Comparison of ENCODE assay signal across 1 cellular context in the genomic region with DNA sequence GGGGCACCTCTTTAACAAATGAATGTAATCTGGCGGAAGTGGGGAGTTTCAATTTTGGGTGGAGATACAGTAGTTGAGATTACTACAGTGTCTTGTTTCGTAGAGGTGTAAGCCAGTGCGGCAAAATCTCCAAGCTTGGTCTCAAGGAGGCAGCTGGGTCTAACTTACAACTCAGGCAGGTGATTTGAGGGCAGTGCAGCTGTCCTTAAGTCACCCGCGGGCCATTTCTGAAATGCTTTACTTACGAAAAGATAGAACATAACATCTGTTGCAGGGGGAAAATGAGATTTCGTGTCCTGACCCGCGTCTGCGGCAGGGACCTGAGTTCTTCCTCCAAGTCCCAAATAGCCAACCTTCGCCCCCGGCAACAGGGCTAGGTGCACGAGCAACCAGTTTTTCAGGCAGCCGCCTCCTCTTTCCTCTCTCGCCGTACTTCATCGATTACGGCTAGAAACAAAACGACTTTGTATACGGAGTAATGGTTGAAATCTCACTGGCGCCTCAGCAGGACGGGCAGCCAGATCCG.
TF ChIP-seq lines count a peak whose summit lies in the region.

No MANE protein-coding gene starts in this region.

TF ChIP-seq in HepG2, 621 proteins besides CTCF, POLR2A, EP300 and RAD21 (continued from another document and continues in another):
- TF ChIP-seq, protein P1, sequence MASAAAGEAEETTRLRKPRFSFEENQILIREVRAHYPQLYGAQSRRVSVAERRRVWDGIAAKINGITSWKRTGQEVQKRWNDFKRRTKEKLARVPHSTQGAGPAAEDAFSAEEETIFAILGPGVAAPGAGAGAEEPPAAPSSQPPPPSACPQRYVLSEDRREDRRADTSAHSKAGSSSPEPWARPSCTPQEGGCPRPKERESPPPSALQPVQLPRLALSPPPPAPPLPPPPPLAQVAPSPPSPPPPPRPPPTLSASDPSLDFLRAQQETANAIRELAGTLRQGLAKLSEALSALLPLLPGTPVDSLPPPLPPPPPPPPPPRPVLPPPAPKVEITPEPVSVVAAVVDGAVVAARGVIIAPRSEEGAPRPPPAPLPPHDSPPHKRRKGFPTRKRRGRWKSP (CRISPR knock-in tag; IDR thresholded peaks at IDR 0.05) = 0 out of 2 replicates have a peak, but pooled peaks have one; percentile 67
- TF ChIP-seq SIX1 (CRISPR knock-in tag; IDR thresholded peaks at IDR 0.05; ENCODE audit: borderline replicate concordance) = no peak
- no peak for TF ChIP-seq HOXA7 (CRISPR knock-in tag; IDR thresholded peaks at IDR 0.05)
- TF ChIP-seq, protein P2, sequence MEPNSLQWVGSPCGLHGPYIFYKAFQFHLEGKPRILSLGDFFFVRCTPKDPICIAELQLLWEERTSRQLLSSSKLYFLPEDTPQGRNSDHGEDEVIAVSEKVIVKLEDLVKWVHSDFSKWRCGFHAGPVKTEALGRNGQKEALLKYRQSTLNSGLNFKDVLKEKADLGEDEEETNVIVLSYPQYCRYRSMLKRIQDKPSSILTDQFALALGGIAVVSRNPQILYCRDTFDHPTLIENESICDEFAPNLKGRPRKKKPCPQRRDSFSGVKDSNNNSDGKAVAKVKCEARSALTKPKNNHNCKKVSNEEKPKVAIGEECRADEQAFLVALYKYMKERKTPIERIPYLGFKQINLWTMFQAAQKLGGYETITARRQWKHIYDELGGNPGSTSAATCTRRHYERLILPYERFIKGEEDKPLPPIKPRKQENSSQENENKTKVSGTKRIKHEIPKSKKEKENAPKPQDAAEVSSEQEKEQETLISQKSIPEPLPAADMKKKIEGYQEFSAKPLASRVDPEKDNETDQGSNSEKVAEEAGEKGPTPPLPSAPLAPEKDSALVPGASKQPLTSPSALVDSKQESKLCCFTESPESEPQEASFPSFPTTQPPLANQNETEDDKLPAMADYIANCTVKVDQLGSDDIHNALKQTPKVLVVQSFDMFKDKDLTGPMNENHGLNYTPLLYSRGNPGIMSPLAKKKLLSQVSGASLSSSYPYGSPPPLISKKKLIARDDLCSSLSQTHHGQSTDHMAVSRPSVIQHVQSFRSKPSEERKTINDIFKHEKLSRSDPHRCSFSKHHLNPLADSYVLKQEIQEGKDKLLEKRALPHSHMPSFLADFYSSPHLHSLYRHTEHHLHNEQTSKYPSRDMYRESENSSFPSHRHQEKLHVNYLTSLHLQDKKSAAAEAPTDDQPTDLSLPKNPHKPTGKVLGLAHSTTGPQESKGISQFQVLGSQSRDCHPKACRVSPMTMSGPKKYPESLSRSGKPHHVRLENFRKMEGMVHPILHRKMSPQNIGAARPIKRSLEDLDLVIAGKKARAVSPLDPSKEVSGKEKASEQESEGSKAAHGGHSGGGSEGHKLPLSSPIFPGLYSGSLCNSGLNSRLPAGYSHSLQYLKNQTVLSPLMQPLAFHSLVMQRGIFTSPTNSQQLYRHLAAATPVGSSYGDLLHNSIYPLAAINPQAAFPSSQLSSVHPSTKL (CRISPR knock-in tag; IDR thresholded peaks at IDR 0.05) = no peak
- no peak for TF ChIP-seq MTF1 (CRISPR knock-in tag; IDR thresholded peaks at IDR 0.05)
- TF ChIP-seq PAX8 (CRISPR knock-in tag; IDR thresholded peaks at IDR 0.05; ENCODE audit: borderline replicate concordance) = no peak
- TF ChIP-seq NFRKB (IDR thresholded peaks at IDR 0.05) = no peak
- no peak for TF ChIP-seq JUND (CRISPR knock-in tag; IDR thresholded peaks at IDR 0.05)
- TF ChIP-seq, protein P3, sequence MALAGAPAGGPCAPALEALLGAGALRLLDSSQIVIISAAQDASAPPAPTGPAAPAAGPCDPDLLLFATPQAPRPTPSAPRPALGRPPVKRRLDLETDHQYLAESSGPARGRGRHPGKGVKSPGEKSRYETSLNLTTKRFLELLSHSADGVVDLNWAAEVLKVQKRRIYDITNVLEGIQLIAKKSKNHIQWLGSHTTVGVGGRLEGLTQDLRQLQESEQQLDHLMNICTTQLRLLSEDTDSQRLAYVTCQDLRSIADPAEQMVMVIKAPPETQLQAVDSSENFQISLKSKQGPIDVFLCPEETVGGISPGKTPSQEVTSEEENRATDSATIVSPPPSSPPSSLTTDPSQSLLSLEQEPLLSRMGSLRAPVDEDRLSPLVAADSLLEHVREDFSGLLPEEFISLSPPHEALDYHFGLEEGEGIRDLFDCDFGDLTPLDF (CRISPR knock-in tag; IDR thresholded peaks at IDR 0.05) = no peak
- TF ChIP-seq, protein P4, sequence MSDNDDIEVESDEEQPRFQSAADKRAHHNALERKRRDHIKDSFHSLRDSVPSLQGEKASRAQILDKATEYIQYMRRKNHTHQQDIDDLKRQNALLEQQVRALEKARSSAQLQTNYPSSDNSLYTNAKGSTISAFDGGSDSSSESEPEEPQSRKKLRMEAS (IDR thresholded peaks at IDR 0.05) = no peak; the same call in 1 of the 2 replicates
- TF ChIP-seq ZIK1 (CRISPR knock-in tag; IDR thresholded peaks at IDR 0.05; ENCODE audit: borderline replicate concordance, low read depth) = no peak
- TF ChIP-seq WIZ (CRISPR knock-in tag; IDR thresholded peaks at IDR 0.05) = no peak
- TF ChIP-seq ZFYVE20 (CRISPR knock-in tag; IDR thresholded peaks at IDR 0.05; ENCODE audit: borderline replicate concordance, low read depth) = no peak
- TF ChIP-seq, protein P5, sequence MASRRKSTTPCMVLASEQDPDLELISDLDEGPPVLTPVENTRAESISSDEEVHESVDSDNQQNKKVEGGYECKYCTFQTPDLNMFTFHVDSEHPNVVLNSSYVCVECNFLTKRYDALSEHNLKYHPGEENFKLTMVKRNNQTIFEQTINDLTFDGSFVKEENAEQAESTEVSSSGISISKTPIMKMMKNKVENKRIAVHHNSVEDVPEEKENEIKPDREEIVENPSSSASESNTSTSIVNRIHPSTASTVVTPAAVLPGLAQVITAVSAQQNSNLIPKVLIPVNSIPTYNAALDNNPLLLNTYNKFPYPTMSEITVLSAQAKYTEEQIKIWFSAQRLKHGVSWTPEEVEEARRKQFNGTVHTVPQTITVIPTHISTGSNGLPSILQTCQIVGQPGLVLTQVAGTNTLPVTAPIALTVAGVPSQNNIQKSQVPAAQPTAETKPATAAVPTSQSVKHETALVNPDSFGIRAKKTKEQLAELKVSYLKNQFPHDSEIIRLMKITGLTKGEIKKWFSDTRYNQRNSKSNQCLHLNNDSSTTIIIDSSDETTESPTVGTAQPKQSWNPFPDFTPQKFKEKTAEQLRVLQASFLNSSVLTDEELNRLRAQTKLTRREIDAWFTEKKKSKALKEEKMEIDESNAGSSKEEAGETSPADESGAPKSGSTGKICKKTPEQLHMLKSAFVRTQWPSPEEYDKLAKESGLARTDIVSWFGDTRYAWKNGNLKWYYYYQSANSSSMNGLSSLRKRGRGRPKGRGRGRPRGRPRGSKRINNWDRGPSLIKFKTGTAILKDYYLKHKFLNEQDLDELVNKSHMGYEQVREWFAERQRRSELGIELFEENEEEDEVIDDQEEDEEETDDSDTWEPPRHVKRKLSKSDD (CRISPR knock-in tag; IDR thresholded peaks at IDR 0.05; ENCODE audit: low read depth) = no peak
- TF ChIP-seq, protein P6, sequence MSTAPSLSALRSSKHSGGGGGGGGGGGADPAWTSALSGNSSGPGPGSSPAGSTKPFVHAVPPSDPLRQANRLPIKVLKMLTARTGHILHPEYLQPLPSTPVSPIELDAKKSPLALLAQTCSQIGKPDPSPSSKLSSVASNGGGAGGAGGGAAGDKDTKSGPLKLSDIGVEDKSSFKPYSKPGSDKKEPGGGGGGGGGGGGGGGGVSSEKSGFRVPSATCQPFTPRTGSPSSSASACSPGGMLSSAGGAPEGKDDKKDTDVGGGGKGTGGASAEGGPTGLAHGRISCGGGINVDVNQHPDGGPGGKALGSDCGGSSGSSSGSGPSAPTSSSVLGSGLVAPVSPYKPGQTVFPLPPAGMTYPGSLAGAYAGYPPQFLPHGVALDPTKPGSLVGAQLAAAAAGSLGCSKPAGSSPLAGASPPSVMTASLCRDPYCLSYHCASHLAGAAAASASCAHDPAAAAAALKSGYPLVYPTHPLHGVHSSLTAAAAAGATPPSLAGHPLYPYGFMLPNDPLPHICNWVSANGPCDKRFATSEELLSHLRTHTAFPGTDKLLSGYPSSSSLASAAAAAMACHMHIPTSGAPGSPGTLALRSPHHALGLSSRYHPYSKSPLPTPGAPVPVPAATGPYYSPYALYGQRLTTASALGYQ (CRISPR knock-in tag; IDR thresholded peaks at IDR 0.05) = 0 out of 2 replicates have a peak, but pooled peaks have one; percentile 49
- TF ChIP-seq ZBTB7A (CRISPR knock-in tag; IDR thresholded peaks at IDR 0.05) = no peak
- 0 out of 2 replicates have a peak, but pooled peaks have one; percentile 16 for TF ChIP-seq MZF1 (CRISPR knock-in tag; IDR thresholded peaks at IDR 0.05; ENCODE audit: borderline replicate concordance)
- TF ChIP-seq ZNF543 (CRISPR knock-in tag; IDR thresholded peaks at IDR 0.05) = peak; percentile 26; the same call in 1 of the 2 replicates
- 0 out of 2 replicates have a peak, but pooled peaks have one; percentile 8 for TF ChIP-seq KDM5A (IDR thresholded peaks at IDR 0.05; ENCODE audit: borderline replicate concordance, low read length)
- TF ChIP-seq, protein P7, sequence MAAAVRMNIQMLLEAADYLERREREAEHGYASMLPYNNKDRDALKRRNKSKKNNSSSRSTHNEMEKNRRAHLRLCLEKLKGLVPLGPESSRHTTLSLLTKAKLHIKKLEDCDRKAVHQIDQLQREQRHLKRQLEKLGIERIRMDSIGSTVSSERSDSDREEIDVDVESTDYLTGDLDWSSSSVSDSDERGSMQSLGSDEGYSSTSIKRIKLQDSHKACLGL (CRISPR knock-in tag; IDR thresholded peaks at IDR 0.05) = no peak
- no peak for TF ChIP-seq TEAD2 (CRISPR knock-in tag; IDR thresholded peaks at IDR 0.05)
- no peak for TF ChIP-seq ZNF331 (CRISPR knock-in tag; IDR thresholded peaks at IDR 0.05)
- no peak for TF ChIP-seq ATAD3A (CRISPR knock-in tag; IDR thresholded peaks at IDR 0.05)
- no peak for TF ChIP-seq TCF7 (IDR thresholded peaks at IDR 0.05; ENCODE audit: low read depth)
- TF ChIP-seq ZNF775 (CRISPR knock-in tag; IDR thresholded peaks at IDR 0.05; ENCODE audit: borderline replicate concordance) = no peak
- TF ChIP-seq ZNF17 (CRISPR knock-in tag; IDR thresholded peaks at IDR 0.05) = no peak
- TF ChIP-seq, protein P8, sequence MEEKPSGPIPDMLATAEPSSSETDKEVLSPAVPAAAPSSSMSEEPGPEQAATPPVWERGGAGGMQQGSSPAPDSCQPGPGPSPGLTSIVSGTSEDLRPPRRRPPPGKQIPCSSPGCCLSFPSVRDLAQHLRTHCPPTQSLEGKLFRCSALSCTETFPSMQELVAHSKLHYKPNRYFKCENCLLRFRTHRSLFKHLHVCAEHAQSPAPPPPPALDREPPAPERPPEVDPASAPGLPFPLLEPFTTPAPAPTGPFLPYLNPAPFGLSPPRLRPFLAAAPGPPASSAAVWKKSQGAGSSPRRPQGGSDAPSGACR (CRISPR knock-in tag; IDR thresholded peaks at IDR 0.05) = peak; percentile 53
- TF ChIP-seq ZNF816 (CRISPR knock-in tag; IDR thresholded peaks at IDR 0.05; ENCODE audit: borderline replicate concordance) = peak; percentile 95; the same call in 1 of the 2 replicates
- TF ChIP-seq, protein P9, sequence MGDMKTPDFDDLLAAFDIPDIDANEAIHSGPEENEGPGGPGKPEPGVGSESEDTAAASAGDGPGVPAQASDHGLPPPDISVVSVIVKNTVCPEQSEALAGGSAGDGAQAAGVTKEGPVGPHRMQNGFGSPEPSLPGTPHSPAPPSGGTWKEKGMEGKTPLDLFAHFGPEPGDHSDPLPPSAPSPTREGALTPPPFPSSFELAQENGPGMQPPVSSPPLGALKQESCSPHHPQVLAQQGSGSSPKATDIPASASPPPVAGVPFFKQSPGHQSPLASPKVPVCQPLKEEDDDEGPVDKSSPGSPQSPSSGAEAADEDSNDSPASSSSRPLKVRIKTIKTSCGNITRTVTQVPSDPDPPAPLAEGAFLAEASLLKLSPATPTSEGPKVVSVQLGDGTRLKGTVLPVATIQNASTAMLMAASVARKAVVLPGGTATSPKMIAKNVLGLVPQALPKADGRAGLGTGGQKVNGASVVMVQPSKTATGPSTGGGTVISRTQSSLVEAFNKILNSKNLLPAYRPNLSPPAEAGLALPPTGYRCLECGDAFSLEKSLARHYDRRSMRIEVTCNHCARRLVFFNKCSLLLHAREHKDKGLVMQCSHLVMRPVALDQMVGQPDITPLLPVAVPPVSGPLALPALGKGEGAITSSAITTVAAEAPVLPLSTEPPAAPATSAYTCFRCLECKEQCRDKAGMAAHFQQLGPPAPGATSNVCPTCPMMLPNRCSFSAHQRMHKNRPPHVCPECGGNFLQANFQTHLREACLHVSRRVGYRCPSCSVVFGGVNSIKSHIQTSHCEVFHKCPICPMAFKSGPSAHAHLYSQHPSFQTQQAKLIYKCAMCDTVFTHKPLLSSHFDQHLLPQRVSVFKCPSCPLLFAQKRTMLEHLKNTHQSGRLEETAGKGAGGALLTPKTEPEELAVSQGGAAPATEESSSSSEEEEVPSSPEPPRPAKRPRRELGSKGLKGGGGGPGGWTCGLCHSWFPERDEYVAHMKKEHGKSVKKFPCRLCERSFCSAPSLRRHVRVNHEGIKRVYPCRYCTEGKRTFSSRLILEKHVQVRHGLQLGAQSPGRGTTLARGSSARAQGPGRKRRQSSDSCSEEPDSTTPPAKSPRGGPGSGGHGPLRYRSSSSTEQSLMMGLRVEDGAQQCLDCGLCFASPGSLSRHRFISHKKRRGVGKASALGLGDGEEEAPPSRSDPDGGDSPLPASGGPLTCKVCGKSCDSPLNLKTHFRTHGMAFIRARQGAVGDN (CRISPR knock-in tag; IDR thresholded peaks at IDR 0.05) = no peak
- TF ChIP-seq RFX5 (IDR thresholded peaks at IDR 0.05; ENCODE audit: low read depth, low read length) = no peak
- TF ChIP-seq ZNF644 (CRISPR knock-in tag; IDR thresholded peaks at IDR 0.05; ENCODE audit: low read depth) = no peak
- TF ChIP-seq, protein P10, sequence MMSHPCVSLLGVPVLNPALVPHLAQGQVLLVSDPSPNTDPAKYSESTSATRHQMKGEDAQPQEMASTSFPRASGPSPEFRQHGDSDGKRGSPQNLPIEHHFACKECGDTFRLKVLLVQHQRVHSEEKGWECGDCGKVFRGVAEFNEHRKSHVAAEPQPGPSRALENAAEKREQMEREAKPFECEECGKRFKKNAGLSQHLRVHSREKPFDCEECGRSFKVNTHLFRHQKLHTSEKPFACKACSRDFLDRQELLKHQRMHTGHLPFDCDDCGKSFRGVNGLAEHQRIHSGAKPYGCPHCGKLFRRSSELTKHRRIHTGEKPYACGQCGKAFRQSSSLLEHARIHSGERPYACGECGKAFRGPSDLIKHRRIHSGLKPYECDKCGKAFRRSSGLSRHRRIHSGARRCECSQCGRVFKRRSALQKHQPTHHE (CRISPR knock-in tag; IDR thresholded peaks at IDR 0.05; ENCODE audit: borderline replicate concordance) = peak; percentile 87; the same call in 1 of the 2 replicates
- no peak for TF ChIP-seq SUZ12 (IDR thresholded peaks at IDR 0.05; ENCODE audit: low read depth, low read length)
- TF ChIP-seq CHCHD3 (CRISPR knock-in tag; IDR thresholded peaks at IDR 0.05) = no peak
- TF ChIP-seq, protein P11, sequence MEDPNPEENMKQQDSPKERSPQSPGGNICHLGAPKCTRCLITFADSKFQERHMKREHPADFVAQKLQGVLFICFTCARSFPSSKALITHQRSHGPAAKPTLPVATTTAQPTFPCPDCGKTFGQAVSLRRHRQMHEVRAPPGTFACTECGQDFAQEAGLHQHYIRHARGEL (CRISPR knock-in tag; IDR thresholded peaks at IDR 0.05) = no peak
- TF ChIP-seq, protein P12, sequence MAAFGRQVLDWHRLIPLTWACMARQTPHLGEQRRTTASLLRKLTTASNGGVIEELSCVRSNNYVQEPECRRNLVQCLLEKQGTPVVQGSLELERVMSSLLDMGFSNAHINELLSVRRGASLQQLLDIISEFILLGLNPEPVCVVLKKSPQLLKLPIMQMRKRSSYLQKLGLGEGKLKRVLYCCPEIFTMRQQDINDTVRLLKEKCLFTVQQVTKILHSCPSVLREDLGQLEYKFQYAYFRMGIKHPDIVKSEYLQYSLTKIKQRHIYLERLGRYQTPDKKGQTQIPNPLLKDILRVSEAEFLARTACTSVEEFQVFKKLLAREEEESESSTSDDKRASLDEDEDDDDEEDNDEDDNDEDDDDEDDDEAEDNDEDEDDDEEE (CRISPR knock-in tag; IDR thresholded peaks at IDR 0.05) = 0 out of 2 replicates have a peak, but pooled peaks have one; percentile 14
- no peak for TF ChIP-seq MEIS1 (CRISPR knock-in tag; IDR thresholded peaks at IDR 0.05; ENCODE audit: borderline replicate concordance)
